8 cellular contexts compared by ENCODE assay signal in the genomic region with DNA sequence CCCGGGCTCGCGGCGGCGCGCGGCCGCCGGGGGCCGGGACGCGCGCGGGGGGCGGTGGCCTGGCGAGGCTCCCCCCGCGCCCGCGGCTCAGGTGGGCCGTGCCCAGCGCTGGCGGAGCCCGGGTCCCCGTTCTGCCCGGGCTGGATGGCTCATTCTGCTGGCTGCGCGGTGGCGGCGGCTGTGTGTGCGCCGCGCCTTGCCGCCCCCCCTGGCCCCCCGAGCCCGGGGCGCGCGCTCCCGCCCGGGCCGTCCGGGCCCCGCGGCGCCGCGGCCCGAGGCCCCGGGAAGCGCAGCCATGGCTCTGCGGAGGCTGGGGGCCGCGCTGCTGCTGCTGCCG. TPM values are rescaled to one million over a fixed set of nuclear protein-coding genes. Genes with fewer than 3 reads are reported as not detected.
A peak's percentile ranks its signal among the peaks of the same experiment; 100 is the strongest.
DNase-seq lines count a peak whose midpoint lies in the region; ATAC-seq lines count a peak whose summit lies in the region.

TSS of gene EPHB2 (plus strand) at position 152 of the 337 bp plus-strand sequence. CDS start at position 296, 144 bp downstream.

- under 1% methylated on average over 55 of the region's 55 CpGs for WGBS in right cardiac atrium

- no peak within 1 kb of the TSS for H3K9ac ChIP-seq in rectal smooth muscle tissue (ENCODE audit: low read length)

- intact Hi-C loops in right cardiac atrium (cut with DNase I): no loop called here

- H3K4me1 ChIP-seq in right cardiac atrium (ENCODE audit: control insufficient read depth, insufficient read depth, low read length): no peaks in the 10 kb centered on the region
- no peaks in the 10 kb centered on the region for H3K4me1 ChIP-seq in rectal smooth muscle tissue (ENCODE audit: control insufficient read depth, insufficient read depth, low read length)

- H3K27me3 ChIP-seq in right cardiac atrium (ENCODE audit: control insufficient read depth, insufficient read depth) (no peaks in the 10 kb centered on the region), rectal smooth muscle tissue (ENCODE audit: control insufficient read depth, insufficient read depth, low read length) (peaks cover 3% of the 10 kb centered on the region)

- peak within 1 kb of the TSS; percentile 91 for H3K4me3 ChIP-seq in right cardiac atrium (ENCODE audit: low read length)
- H3K4me3 ChIP-seq in rectal smooth muscle tissue (ENCODE audit: low read length): peak within 1 kb of the TSS; percentile 62

- DNase-seq in SHP77 (lab: John Stamatoyannopoulos, UW) (peak; percentile 19 to 37), SHP77 treated with DMSO at 0.1 percent for 48 hours (lab: John Stamatoyannopoulos, UW) (no peak), NCI-H2171 (lab: John Stamatoyannopoulos, UW) (peak; percentile 53), amniotic stem cell (lab: John Stamatoyannopoulos, UW) (peak; percentile 19), right cardiac atrium (peak; percentile 67 to 88 (median 85)), activated gamma-delta T cell (lab: John Stamatoyannopoulos, UW) (no peak), NCI-H2107 treated with DMSO at 0.1 percent for 48 hours (lab: John Stamatoyannopoulos, UW; ENCODE audit: unreplicated experiment) (no peak)

- no peak within 1 kb of the TSS for H3K27ac ChIP-seq in right cardiac atrium (ENCODE audit: low read length)
- no peak within 1 kb of the TSS for H3K27ac ChIP-seq in rectal smooth muscle tissue (ENCODE audit: low read depth, low read length)

- H3K36me3 ChIP-seq in rectal smooth muscle tissue (ENCODE audit: control insufficient read depth, insufficient read depth, low read length): no peaks in the 10 kb centered on the region

- ATAC-seq in right cardiac atrium: peak; percentile 38 to 56

- H3K9me3 ChIP-seq in right cardiac atrium (ENCODE audit: control insufficient read depth, low read length): no peaks in the 10 kb centered on the region

RNA-seq across cellular contexts. Expression of gene EPHB2, which starts in this region (rescaled TPM):
- total RNA-seq in right cardiac atrium: 1 to 10 TPM; 2.0 to 7.7 (median 3.9) TPM
- polyA plus RNA-seq in right cardiac atrium: 1.2 TPM

Comparison
In these comparisons a context has a peak if more than half of its experiments do, and no peak if none do; other contexts are left out.
1. DNase-seq: peak in SHP77 (2 of 2), NCI-H2171 (single experiment), amniotic stem cell (single experiment) and right cardiac atrium (3 of 3); none in SHP77 treated with DMSO at 0.1 percent for 48 hours (single experiment), activated gamma-delta T cell (single experiment) and NCI-H2107 treated with DMSO at 0.1 percent for 48 hours (single experiment).